ENCODE assay signal across 17 cellular contexts in the genomic region with DNA sequence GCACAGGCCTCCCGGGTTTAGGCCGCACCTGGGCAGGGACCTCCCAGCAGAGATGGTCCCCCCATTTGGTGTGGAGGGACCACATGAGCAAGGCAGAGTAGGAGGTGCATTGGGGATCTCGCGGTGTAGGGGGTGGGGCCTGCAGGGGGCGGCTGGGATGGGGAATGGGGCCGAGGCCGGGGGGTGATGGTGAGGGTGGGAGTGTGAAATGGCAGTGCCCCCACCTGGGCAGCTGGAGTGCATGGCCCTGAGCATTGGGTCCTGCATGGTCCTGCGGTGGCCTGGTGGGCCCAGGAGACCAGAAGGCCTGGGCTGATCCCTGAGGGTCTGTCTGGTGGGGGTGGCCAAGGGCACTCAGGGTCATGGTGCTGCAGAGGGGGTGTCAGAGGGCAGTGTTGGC.
"Had no signal": no experiment of that assay in that cellular context is flagged by ENCODE, and none has a peak within 500 bp of the region (broad histone marks: within the 10 kb centered on the region; RNA-seq: fewer than 3 reads in every experiment).

No MANE protein-coding gene starts in this region.

- H3K9me3 Mint-ChIP-seq: neural crest cell had no signal

- H3K4me3 Mint-ChIP-seq: naive thymus-derived CD4-positive, alpha-beta T cell; neural crest cell; T-helper 2 cell treated with Interferon-gamma antibody and Interleukin-4, amounts not matched to agents 5 μg/mL and 100 μg/mL, for 36 hours had no signal

- H3K27me3 ChIP-seq: transverse colon, vagina had no signal

- H3K27ac ChIP-seq: epithelial cell of prostate, gastroesophageal sphincter, prostate gland, transverse colon, vagina had no signal

- H3K4me2 ChIP-seq: SK-N-SH had no signal

- ATAC-seq: gastroesophageal sphincter; left colon; naive thymus-derived CD4-positive, alpha-beta T cell had no signal

- DNase-seq: activated CD4-positive, alpha-beta T cell treated with anti-CD3 and anti-CD28 coated beads, Interleukin-2, amount 50 U/mL, for 4 hours; activated naive CD4-positive, alpha-beta T cell treated with Interleukin-2 at 50 U/mL for 16 hours; cerebellar nuclear complex; cortex of kidney; naive thymus-derived CD4-positive, alpha-beta T cell; SK-N-SH; stimulated activated CD4-positive, alpha-beta T cell treated with anti-CD3 and anti-CD28 coated beads, Interleukin-4, amount 100 ng/mL, for 24 hours; transverse colon had no signal

- H3K27ac Mint-ChIP-seq: activated T-helper 2 cell treated with anti-CD3 and anti-CD28 coated beads, Interferon-gamma antibody, Interleukin-2, Interleukin-4, amounts not matched to agents 10 μg/mL and 5 μg/mL and 100 μg/mL, durations not matched to agents 14 hours and 24 hours and 36 hours; naive thymus-derived CD4-positive, alpha-beta T cell; T-helper 2 cell treated with Interferon-gamma antibody and Interleukin-4, amounts not matched to agents 5 μg/mL and 100 μg/mL, for 36 hours had no signal

- H3K9me3 ChIP-seq: prostate gland, SK-N-SH had no signal

- H3K4me3 ChIP-seq: gastroesophageal sphincter, lung, prostate gland, transverse colon, vagina had no signal

- H3K36me3 ChIP-seq: gastroesophageal sphincter, prostate gland, transverse colon, vagina had no signal

- H3K4me1 Mint-ChIP-seq: neural crest cell had no signal

- H3K4me1 ChIP-seq: gastroesophageal sphincter, prostate gland, transverse colon, vagina had no signal
